ENCODE assay signal across 14 cellular contexts in genomic region chr16:50282955-50283631, GRCh38. TPM values are rescaled to one million over a fixed set of nuclear protein-coding genes. Genes with fewer than 3 reads are reported as not detected.
DNase-seq lines count a peak whose midpoint lies in the region; ATAC-seq and TF ChIP-seq lines count a peak whose summit lies in the region.
"Had no signal": no experiment of that assay in that cellular context is flagged by ENCODE, and none has a peak within 500 bp of the region (broad histone marks: within the 10 kb centered on the region; RNA-seq: fewer than 3 reads in every experiment).

No MANE protein-coding gene starts in this region.

- H3K4me3 Mint-ChIP-seq in CD4-positive, alpha-beta T cell = peak overlapping the region; percentile 81
- peak overlapping the region; percentile 64 for H3K4me3 Mint-ChIP-seq in activated naive CD8-positive, alpha-beta T cell treated with anti-CD3 and anti-CD28 coated beads, Interleukin-2, amount 10 ng/mL, durations not matched to agents 7 days and 5 days
- peak overlapping the region; percentile 91 for H3K4me3 Mint-ChIP-seq in natural killer cell

- peak overlapping the region; percentile 75 for H3K9ac ChIP-seq in Loucy (ENCODE audit: low read depth, low read length, poor library complexity, severe bottlenecking)

- no peak for DNase-seq in CD4-positive, alpha-beta T cell
- DNase-seq in activated naive CD8-positive, alpha-beta T cell treated with anti-CD3 and anti-CD28 coated beads, Interleukin-2, amount 10 ng/mL, durations not matched to agents 7 days and 5 days = no peak
- no peak for DNase-seq in natural killer cell
- no peak for DNase-seq in NCI-H69 (lab: John Stamatoyannopoulos, UW)
- DNase-seq in NCI-H446 treated with DMSO at 0.1 percent for 48 hours (lab: John Stamatoyannopoulos, UW) = no peak
- no peak for DNase-seq in hypothalamus (lab: John Stamatoyannopoulos, UW)
- DNase-seq: activated CD4-positive, alpha-beta T cell treated with anti-CD3 and anti-CD28 coated beads, Interleukin-2, amount 50 U/mL, for 4 hours; activated naive CD4-positive, alpha-beta T cell treated with anti-CD3 and anti-CD28 coated beads, Interleukin-2, amount 50 U/mL, for 16 hours; kidney glomerular epithelial cell; NCI-H1436; NCI-H82 had no signal

- H3F3A ChIP-seq in Loucy (ENCODE audit: low read depth) = no peaks in the 10 kb centered on the region

- no peak overlapping the region for H2AFZ ChIP-seq in Loucy (ENCODE audit: low read length)

- H3K27ac Mint-ChIP-seq in CD4-positive, alpha-beta T cell = peak overlapping the region; percentile 100
- no peak overlapping the region for H3K27ac Mint-ChIP-seq in activated naive CD8-positive, alpha-beta T cell treated with anti-CD3 and anti-CD28 coated beads, Interleukin-2, amount 10 ng/mL, durations not matched to agents 7 days and 5 days
- peak overlapping the region; percentile 91 to 99 for H3K27ac Mint-ChIP-seq in natural killer cell

- H3K9me3 Mint-ChIP-seq in CD4-positive, alpha-beta T cell = no peaks in the 10 kb centered on the region
- H3K9me3 Mint-ChIP-seq in activated naive CD8-positive, alpha-beta T cell treated with anti-CD3 and anti-CD28 coated beads, Interleukin-2, amount 10 ng/mL, durations not matched to agents 7 days and 5 days = peaks cover 2% of the 10 kb centered on the region
- H3K9me3 Mint-ChIP-seq in natural killer cell = peaks cover 0 to 4% of the 10 kb centered on the region in 2 donors

- intact Hi-C loops in CD4-positive, alpha-beta T cell (cut with DNase I, micrococcal nuclease) = loop anchor here in 1 of 2 experiments (2.0 kb wide), 1 partner anchor 16 kb away; the partner anchor contains the start of gene ADCY7
- intact Hi-C loops in natural killer cell (cut with micrococcal nuclease) = loop anchor here (1.0 to 5.0 kb wide), 4 partner anchors 17 to 56 kb away; partner anchors contain the start of gene ADCY7

- no peaks in the 10 kb centered on the region for H3K9me2 ChIP-seq in Loucy (replicated peaks; ENCODE audit: low read depth, low read length)

- H4K20me1 ChIP-seq in Loucy (ENCODE audit: insufficient read depth, low read length, poor library complexity, severe bottlenecking) = peaks cover 9% of the 10 kb centered on the region

- H3K36me3 Mint-ChIP-seq in CD4-positive, alpha-beta T cell (ENCODE audit: low read depth) = peaks cover 41% of the 10 kb centered on the region
- peaks cover 35% of the 10 kb centered on the region for H3K36me3 Mint-ChIP-seq in activated naive CD8-positive, alpha-beta T cell treated with anti-CD3 and anti-CD28 coated beads, Interleukin-2, amount 10 ng/mL, durations not matched to agents 7 days and 5 days
- peaks cover 7% of the 10 kb centered on the region for H3K36me3 Mint-ChIP-seq in natural killer cell

- POLR2A ChIA-PET in CD4-positive, alpha-beta T cell (lab: Charles Lee) = interaction anchor here (1.1 to 6.4 kb wide), 4 partner anchors 10 to 463 kb away, joined by 3 to 77 read pairs (median 22); partner anchors contain the start of gene ADCY7
- POLR2A ChIA-PET in activated naive CD8-positive, alpha-beta T cell treated with anti-CD3 and anti-CD28 coated beads, Interleukin-2, amount 10 ng/mL, durations not matched to agents 7 days and 5 days (lab: Charles Lee) = interaction anchor here (1.1 to 7.0 kb wide), 5 partner anchors 10 to 258 kb away, joined by 3 to 51 read pairs (median 4); partner anchors contain the start of genes ADCY7 and CNEP1R1

- H3K4me1 Mint-ChIP-seq in CD4-positive, alpha-beta T cell (ENCODE audit: low read depth) = peaks cover 83% of the 10 kb centered on the region
- peaks cover 57% of the 10 kb centered on the region for H3K4me1 Mint-ChIP-seq in activated naive CD8-positive, alpha-beta T cell treated with anti-CD3 and anti-CD28 coated beads, Interleukin-2, amount 10 ng/mL, durations not matched to agents 7 days and 5 days
- H3K4me1 Mint-ChIP-seq in natural killer cell = peaks cover 78 to 94% of the 10 kb centered on the region in 2 donors

- no peaks in the 10 kb centered on the region for H3K9me3 ChIP-seq in CD4-positive, alpha-beta T cell (ENCODE audit: control insufficient read depth, low read length)
- H3K9me3 ChIP-seq in Loucy (ENCODE audit: insufficient read depth, low read depth, low read length) = no peaks in the 10 kb centered on the region

- no peaks in the 10 kb centered on the region for H3K27me3 ChIP-seq in CD4-positive, alpha-beta T cell (ENCODE audit: control insufficient read depth, insufficient read depth, low read length)
- H3K27me3 ChIP-seq in Loucy (ENCODE audit: insufficient read depth, low read length, poor library complexity, severe bottlenecking) = no peaks in the 10 kb centered on the region

- peak overlapping the region; percentile 84 for H3K4me2 ChIP-seq in Loucy (ENCODE audit: low read depth, low read length, poor library complexity, severe bottlenecking)

- ATAC-seq in CD4-positive, alpha-beta T cell (ENCODE audit: poor library complexity) = no peak
- no peak for ATAC-seq in activated naive CD8-positive, alpha-beta T cell treated with anti-CD3 and anti-CD28 coated beads, Interleukin-2, amount 10 ng/mL, durations not matched to agents 7 days and 5 days (ENCODE audit: low read depth)
- ATAC-seq in natural killer cell (peak in 1 of 3 donors; percentile 12), HG02610 (IDR thresholded peaks at IDR 0.05; ENCODE audit: unreplicated experiment) (no peak)

- CTCF ChIA-PET in CD4-positive, alpha-beta T cell (lab: Charles Lee) = interaction anchor here (1.0 to 1.8 kb wide), 6 partner anchors 8 to 524 kb away, joined by 3 to 9 read pairs (median 4); no protein-coding TSS in a partner anchor

- peaks cover 77% of the 10 kb centered on the region for H3K4me1 ChIP-seq in Loucy (ENCODE audit: insufficient read depth, low read length, poor library complexity, severe bottlenecking)

- TF ChIP-seq CTCF in CD4-positive, alpha-beta T cell (IDR thresholded peaks at IDR 0.05) = no peak
- no peak for TF ChIP-seq CTCF in Loucy (conservative IDR thresholded peaks at IDR 0.05; ENCODE audit: low read length)
- TF ChIP-seq CTCF in natural killer cell (IDR thresholded peaks at IDR 0.05) = no peak

- H3K79me2 ChIP-seq in Loucy (ENCODE audit: insufficient read depth, low read length) = peaks cover 95% of the 10 kb centered on the region

- peak overlapping the region; percentile 45 for H3K27ac ChIP-seq in CD4-positive, alpha-beta T cell (ENCODE audit: low read depth, low read length)
- H3K27ac ChIP-seq: C4-2B had no signal

- peak overlapping the region; percentile 22 for H3K4me3 ChIP-seq in Loucy (ENCODE audit: low read length, poor library complexity, severe bottlenecking)

- H3K27me3 Mint-ChIP-seq in CD4-positive, alpha-beta T cell = no peaks in the 10 kb centered on the region
- no peaks in the 10 kb centered on the region for H3K27me3 Mint-ChIP-seq in activated naive CD8-positive, alpha-beta T cell treated with anti-CD3 and anti-CD28 coated beads, Interleukin-2, amount 10 ng/mL, durations not matched to agents 7 days and 5 days
- H3K27me3 Mint-ChIP-seq in natural killer cell (ENCODE audit: low read depth in 2 of 2) = no peaks in the 10 kb centered on the region

- H3K36me3 ChIP-seq in Loucy (ENCODE audit: insufficient read depth, low read length) = peaks cover 10% of the 10 kb centered on the region; the same call in 1 of the 2 replicates

RNA-seq across cellular contexts. Expression of gene ADCY7, which starts 16.7 kb away (rescaled TPM):
- total RNA-seq in CD4-positive, alpha-beta T cell = 100 to 1,000 TPM; 136 to 147 TPM
- total RNA-seq in activated naive CD8-positive, alpha-beta T cell treated with anti-CD3 and anti-CD28 coated beads, Interleukin-2, amount 10 ng/mL, durations not matched to agents 7 days and 5 days = 100 to 1,000 TPM; 172 to 177 TPM
- 100 to 1,000 TPM; 479 to 591 (median 512) TPM for total RNA-seq in natural killer cell
